Comparison of ENCODE assay signal across 17 cellular contexts in genomic region chr3:136931587-136931986, GRCh38. TPM values are rescaled to one million over a fixed set of nuclear protein-coding genes. Genes with fewer than 3 reads are reported as not detected.
DNase-seq lines count a peak whose midpoint lies in the region; ATAC-seq and TF ChIP-seq lines count a peak whose summit lies in the region.
"Had no signal": no experiment of that assay in that cellular context is flagged by ENCODE, and none has a peak within 500 bp of the region (broad histone marks: within the 10 kb centered on the region; RNA-seq: fewer than 3 reads in every experiment).

No MANE protein-coding gene starts in this region.

- H3K9me3 ChIP-seq in right cardiac atrium (ENCODE audit: control insufficient read depth, low read length) (no peaks in the 10 kb centered on the region), mucosa of rectum (ENCODE audit: control insufficient read depth in 2 of 2, low read length in 2 of 2) (no peaks in the 10 kb centered on the region), vagina (no peaks in the 10 kb centered on the region)

- ATAC-seq in right cardiac atrium (no peak), Right ventricle myocardium inferior (no peak), HG02759 (IDR thresholded peaks at IDR 0.05; ENCODE audit: unreplicated experiment) (no peak), HG03571 (IDR thresholded peaks at IDR 0.05; ENCODE audit: unreplicated experiment) (no peak)
- no peak for ATAC-seq in central memory CD8-positive, alpha-beta T cell (replicated peaks; ENCODE audit: extremely low read depth, poor library complexity, severe bottlenecking)
- ATAC-seq: left lobe of liver had no signal

- no peaks in the 10 kb centered on the region for H3K9me3 Mint-ChIP-seq in central memory CD8-positive, alpha-beta T cell

- H3K36me3 ChIP-seq in mucosa of rectum (ENCODE audit: control insufficient read depth in 2 of 2, insufficient read depth in 2 of 2, low read length in 2 of 2), result peaks cover 5 to 6% of the 10 kb centered on the region in 2 donors
- H3K36me3 ChIP-seq in vagina, result peaks cover 0 to 4% of the 10 kb centered on the region in 2 donors

- H3K27ac Mint-ChIP-seq in central memory CD8-positive, alpha-beta T cell (ENCODE audit: low read depth), result peak overlapping the region; percentile 14
- H3K27ac Mint-ChIP-seq: neural progenitor cell had no signal

- H3K4me3 Mint-ChIP-seq in central memory CD8-positive, alpha-beta T cell, result no peak overlapping the region
- H3K4me3 Mint-ChIP-seq: neural progenitor cell had no signal

- no peak for TF ChIP-seq POLR2A in vagina (IDR thresholded peaks at IDR 0.05)

- peaks cover 1% of the 10 kb centered on the region for H3K4me1 ChIP-seq in right cardiac atrium (ENCODE audit: control insufficient read depth, insufficient read depth, low read length)
- H3K4me1 ChIP-seq in mucosa of rectum (ENCODE audit: control insufficient read depth in 2 of 2, insufficient read depth in 2 of 2, low read length in 2 of 2), result peaks cover 4 to 15% of the 10 kb centered on the region in 2 donors
- H3K4me1 ChIP-seq in vagina, result peaks cover 71% of the 10 kb centered on the region
- H3K4me1 ChIP-seq: neural progenitor cell had no signal

- 80% methylated on average over 3 of the region's 3 CpGs for WGBS in right cardiac atrium

- intact Hi-C loops in right cardiac atrium (cut with DNase I), result no loop called here
- intact Hi-C loops in Right ventricle myocardium inferior (cut with DNase I), result no loop called here
- intact Hi-C loops in vagina (cut with DNase I), result no loop called here

- TF ChIP-seq CTCF in vagina (IDR thresholded peaks at IDR 0.05), result no peak

- H3K9ac ChIP-seq in mucosa of rectum (ENCODE audit: low read depth in 1 of 2, low read length in 2 of 2), result peak overlapping the region in 1 of 2 donors; percentile 26
- H3K9ac ChIP-seq: neural progenitor cell had no signal

- no peak overlapping the region for H3K27ac ChIP-seq in right cardiac atrium (ENCODE audit: low read length)
- peak overlapping the region in 1 of 2 donors; percentile 34 for H3K27ac ChIP-seq in mucosa of rectum (ENCODE audit: low read depth in 2 of 2, low read length in 2 of 2)
- H3K27ac ChIP-seq in vagina, result peak overlapping the region; percentile 72
- H3K27ac ChIP-seq: brain microvascular endothelial cell, neural progenitor cell had no signal

- H3K4me3 ChIP-seq in right cardiac atrium (ENCODE audit: low read length), result peak overlapping the region; percentile 71
- peak overlapping the region; percentile 55 to 69 for H3K4me3 ChIP-seq in mucosa of rectum (ENCODE audit: low read length in 2 of 2)
- peak overlapping the region in 1 of 2 donors; percentile 35 for H3K4me3 ChIP-seq in vagina
- H3K4me3 ChIP-seq: neural progenitor cell had no signal

- peaks cover 13% of the 10 kb centered on the region for H3K36me3 Mint-ChIP-seq in central memory CD8-positive, alpha-beta T cell (ENCODE audit: insufficient read depth)

- no peak for DNase-seq in right cardiac atrium
- no peak for DNase-seq in Right ventricle myocardium inferior (ENCODE audit: missing footprints)
- no peak for DNase-seq in central memory CD8-positive, alpha-beta T cell (ENCODE audit: low spot score in 2 of 2)
- DNase-seq in vagina (ENCODE audit: extremely low spot score in 2 of 2), result no peak
- DNase-seq in GOT3 (lab: John Stamatoyannopoulos, UW), result no peak
- DNase-seq: activated CD8-positive, alpha-beta memory T cell treated with anti-CD3 and anti-CD28 coated beads for 24 hours; activated naive CD4-positive, alpha-beta T cell; brain microvascular endothelial cell; NCI-H2029 treated with DMSO at 0.1 percent for 48 hours; NCI-H774; SHP77; small intestine had no signal

- H3K27me3 ChIP-seq in right cardiac atrium (ENCODE audit: control insufficient read depth, insufficient read depth) (no peaks in the 10 kb centered on the region), mucosa of rectum (ENCODE audit: control insufficient read depth in 2 of 2, insufficient read depth in 2 of 2, low read length in 2 of 2) (no peaks in the 10 kb centered on the region), vagina (no peaks in the 10 kb centered on the region)
- H3K27me3 ChIP-seq: brain microvascular endothelial cell, neural progenitor cell had no signal

- H3K27me3 Mint-ChIP-seq in central memory CD8-positive, alpha-beta T cell, result no peaks in the 10 kb centered on the region

- H3K4me1 Mint-ChIP-seq in central memory CD8-positive, alpha-beta T cell, result peaks cover 63% of the 10 kb centered on the region
- H3K4me1 Mint-ChIP-seq: neural progenitor cell had no signal

RNA-seq across cellular contexts. Expression of gene IL20RB, which starts 26.2 kb away (rescaled TPM):
- total RNA-seq in right cardiac atrium (1 to 10 TPM in 1 of 4 donors, under 1 TPM in 3; 0.40 to 1.0 (median 0.65) TPM), Right ventricle myocardium inferior (0.43 TPM), vagina (67.3 TPM)
- 0.57 TPM for polyA plus RNA-seq in right cardiac atrium

Comparison
In these comparisons a context has a peak if more than half of its experiments do, and no peak if none do; other contexts are left out.
1. RNA of gene IL20RB, which starts 26.2 kb away (total RNA-seq): 67.3 TPM in vagina (single experiment); 0.40 to 1.0 TPM in right cardiac atrium and 0.43 TPM in Right ventricle myocardium inferior (single experiment); every median in the first group is over 10 times any median in the second.